10 cellular contexts compared by ENCODE assay signal in the genomic region with DNA sequence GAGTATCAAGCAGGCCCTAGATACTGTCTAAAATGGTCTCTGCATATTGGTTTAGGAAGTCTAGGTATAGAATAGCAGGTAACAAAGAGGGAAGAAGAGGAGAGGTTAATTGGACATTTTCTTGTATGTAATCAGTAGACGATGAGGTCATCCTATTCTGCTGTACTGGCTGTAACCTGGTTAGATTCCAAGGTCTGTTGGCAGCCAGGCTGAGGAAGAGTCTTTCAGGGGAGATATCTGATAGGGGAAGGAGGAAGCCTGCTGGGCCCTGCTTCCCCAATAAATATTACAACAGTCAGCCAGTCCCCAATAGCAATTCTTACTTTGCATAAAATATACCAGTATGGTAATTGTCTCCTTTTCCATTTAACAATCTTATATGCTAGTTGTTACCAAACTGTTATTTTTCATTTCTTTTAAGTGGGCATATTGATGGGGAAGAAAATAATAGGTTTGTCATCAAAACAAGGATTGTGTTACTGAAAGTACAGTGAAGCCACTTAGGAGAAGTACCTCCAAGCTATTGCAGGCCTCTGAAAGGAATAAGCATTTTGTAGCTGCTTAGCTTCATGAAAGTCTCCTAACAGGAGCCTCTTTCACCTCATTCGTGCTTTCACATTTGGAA.
DNase-seq lines count a peak whose midpoint lies in the region; ATAC-seq, FAIRE-seq and TF ChIP-seq lines count a peak whose summit lies in the region.
"Had no signal": no experiment of that assay in that cellular context is flagged by ENCODE, and none has a peak within 500 bp of the region (broad histone marks: within the 10 kb centered on the region; RNA-seq: fewer than 3 reads in every experiment).

No MANE protein-coding gene starts in this region.

- H3K9ac ChIP-seq in kidney (ENCODE audit: low read length in 2 of 2): no peak overlapping the region

- H3K4me1 ChIP-seq in kidney (ENCODE audit: control insufficient read depth in 1 of 2, insufficient read depth in 1 of 2, low read depth in 1 of 2, low read length in 2 of 2): peaks cover 5 to 12% of the 10 kb centered on the region in 2 donors

- ATAC-seq in HG03108 (IDR thresholded peaks at IDR 0.05; ENCODE audit: unreplicated experiment): no peak

- H3K27ac Mint-ChIP-seq in osteocyte (ENCODE audit: unreplicated experiment): peak overlapping the region; percentile 17
- no peak overlapping the region for H3K27ac Mint-ChIP-seq in activated naive CD8-positive, alpha-beta T cell treated with anti-CD3 and anti-CD28 coated beads for 36 hours

- no peaks in the 10 kb centered on the region for H3K9me3 ChIP-seq in kidney (ENCODE audit: control insufficient read depth in 1 of 2, low read length in 2 of 2)

- no peak for TF ChIP-seq POLR2A in erythroblast (IDR thresholded peaks at IDR 0.05; ENCODE audit: low read length)

- no peaks in the 10 kb centered on the region for H3K9me3 Mint-ChIP-seq in osteocyte (ENCODE audit: unreplicated experiment)
- H3K9me3 Mint-ChIP-seq in activated naive CD8-positive, alpha-beta T cell treated with anti-CD3 and anti-CD28 coated beads for 36 hours: no peaks in the 10 kb centered on the region
- H3K9me3 Mint-ChIP-seq: neural crest cell had no signal

- no peaks in the 10 kb centered on the region for H3K27me3 Mint-ChIP-seq in osteocyte (ENCODE audit: unreplicated experiment)
- no peaks in the 10 kb centered on the region for H3K27me3 Mint-ChIP-seq in activated naive CD8-positive, alpha-beta T cell treated with anti-CD3 and anti-CD28 coated beads for 36 hours

- DNase-seq in Daoy (ENCODE audit: low read depth) (peak; percentile 23), NCI-H226 (peak; percentile 71), erythroblast (lab: John Stamatoyannopoulos, UW) (peak; percentile 63 to 69), osteocyte (ENCODE audit: extremely low spot score, unreplicated experiment) (no peak), kidney (no peak), NCI-H748 treated with DMSO at 0.1 percent for 48 hours (lab: John Stamatoyannopoulos, UW) (no peak)
- no peak for DNase-seq in activated naive CD8-positive, alpha-beta T cell treated with anti-CD3 and anti-CD28 coated beads for 36 hours
- DNase-seq: activated naive CD4-positive, alpha-beta T cell treated with Interleukin-2 at 50 U/mL for 16 hours had no signal

- H3K27ac ChIP-seq in kidney (ENCODE audit: low read depth in 2 of 2, low read length in 2 of 2): no peak overlapping the region

- H3K4me3 ChIP-seq in kidney (ENCODE audit: low read length in 2 of 2): no peak overlapping the region

- FAIRE-seq in kidney (lab: Jason Lieb, UNC): no peak

- no peaks in the 10 kb centered on the region for H3K36me3 ChIP-seq in kidney (ENCODE audit: control insufficient read depth in 1 of 2, insufficient read depth in 2 of 2, low read length in 2 of 2)

- H3K4me1 Mint-ChIP-seq in osteocyte (ENCODE audit: unreplicated experiment): peaks cover 17% of the 10 kb centered on the region
- peaks cover 9% of the 10 kb centered on the region for H3K4me1 Mint-ChIP-seq in activated naive CD8-positive, alpha-beta T cell treated with anti-CD3 and anti-CD28 coated beads for 36 hours

- no peak for TF ChIP-seq CTCF in osteocyte (IDR thresholded peaks at IDR 0.05)
- TF ChIP-seq CTCF in kidney (IDR thresholded peaks at IDR 0.05; ENCODE audit: borderline replicate concordance, extremely low read depth, insufficient read depth): no peak

- H3K36me3 Mint-ChIP-seq in osteocyte (ENCODE audit: unreplicated experiment): peaks cover 16% of the 10 kb centered on the region
- peaks cover 34% of the 10 kb centered on the region for H3K36me3 Mint-ChIP-seq in activated naive CD8-positive, alpha-beta T cell treated with anti-CD3 and anti-CD28 coated beads for 36 hours

- H3K4me3 Mint-ChIP-seq in osteocyte (ENCODE audit: unreplicated experiment): no peak overlapping the region
- H3K4me3 Mint-ChIP-seq in activated naive CD8-positive, alpha-beta T cell treated with anti-CD3 and anti-CD28 coated beads for 36 hours: no peak overlapping the region
- H3K4me3 Mint-ChIP-seq: neural crest cell had no signal

- intact Hi-C loops in kidney (cut with DNase I): no loop called here

Comparison
In these comparisons a context has a peak if more than half of its experiments do, and no peak if none do; other contexts are left out.
1. DNase-seq: peak in Daoy (single experiment), NCI-H226 (single experiment) and erythroblast (2 of 2); none in osteocyte (single experiment), activated naive CD8-positive, alpha-beta T cell treated with anti-CD3 and anti-CD28 coated beads for 36 hours (single experiment), kidney (single experiment) and NCI-H748 treated with DMSO at 0.1 percent for 48 hours (single experiment).